Comparison of ENCODE assay signal across 8 cellular contexts in genomic region chr5:177494356-177495195, GRCh38. TPM values are rescaled to one million over a fixed set of nuclear protein-coding genes. Genes with fewer than 3 reads are reported as not detected.
DNase-seq lines count a peak whose midpoint lies in the region; ATAC-seq and TF ChIP-seq lines count a peak whose summit lies in the region.

No MANE protein-coding gene starts in this region.

- no peak for ATAC-seq in HG03097 (IDR thresholded peaks at IDR 0.05; ENCODE audit: low FRiP score, unreplicated experiment)
- ATAC-seq in GM21825 (IDR thresholded peaks at IDR 0.05; ENCODE audit: unreplicated experiment): no peak

- H3K27me3 Mint-ChIP-seq in activated T-helper 2 cell treated with anti-CD3 and anti-CD28 coated beads, Interferon-gamma antibody, Interleukin-2, Interleukin-4, amounts not matched to agents 10 μg/mL and 5 μg/mL and 100 μg/mL, durations not matched to agents 14 hours and 24 hours and 36 hours (ENCODE audit: low read depth): peaks cover 12% of the 10 kb centered on the region

- peak overlapping the region; percentile 93 for H3K4me2 ChIP-seq in Loucy (ENCODE audit: low read depth, low read length, poor library complexity, severe bottlenecking)

- H3K27me3 ChIP-seq in Loucy (ENCODE audit: insufficient read depth, low read length, poor library complexity, severe bottlenecking) (no peaks in the 10 kb centered on the region), right atrium auricular region (no peaks in the 10 kb centered on the region)

- H3K9me2 ChIP-seq in Loucy (replicated peaks; ENCODE audit: low read depth, low read length): no peaks in the 10 kb centered on the region

- H3K27ac Mint-ChIP-seq in activated T-helper 2 cell treated with anti-CD3 and anti-CD28 coated beads, Interferon-gamma antibody, Interleukin-2, Interleukin-4, amounts not matched to agents 10 μg/mL and 5 μg/mL and 100 μg/mL, durations not matched to agents 14 hours and 24 hours and 36 hours: peak overlapping the region; percentile 69

- H3K4me3 Mint-ChIP-seq in activated T-helper 2 cell treated with anti-CD3 and anti-CD28 coated beads, Interferon-gamma antibody, Interleukin-2, Interleukin-4, amounts not matched to agents 10 μg/mL and 5 μg/mL and 100 μg/mL, durations not matched to agents 14 hours and 24 hours and 36 hours (ENCODE audit: low read depth): peak overlapping the region; percentile 13

- H3K9me3 ChIP-seq in Loucy (ENCODE audit: insufficient read depth, low read depth, low read length) (no peaks in the 10 kb centered on the region), right atrium auricular region (no peaks in the 10 kb centered on the region)

- peak overlapping the region; percentile 82 for H3K4me3 ChIP-seq in Loucy (ENCODE audit: low read length, poor library complexity, severe bottlenecking)
- H3K4me3 ChIP-seq in right atrium auricular region: peak overlapping the region in 1 of 2 donors; percentile 26
- H3K4me3 ChIP-seq in skeletal muscle cell (ENCODE audit: low read depth, low read length): peak overlapping the region; percentile 80

- H3K79me2 ChIP-seq in Loucy (ENCODE audit: insufficient read depth, low read length): peaks cover 36% of the 10 kb centered on the region; the same call in 1 of the 2 replicates

- no peaks in the 10 kb centered on the region for H3K9me3 Mint-ChIP-seq in activated T-helper 2 cell treated with anti-CD3 and anti-CD28 coated beads, Interferon-gamma antibody, Interleukin-2, Interleukin-4, amounts not matched to agents 10 μg/mL and 5 μg/mL and 100 μg/mL, durations not matched to agents 14 hours and 24 hours and 36 hours

- H3K9ac ChIP-seq in Loucy (ENCODE audit: low read depth, low read length, poor library complexity, severe bottlenecking): peak overlapping the region; percentile 92

- no peaks in the 10 kb centered on the region for H3F3A ChIP-seq in Loucy (ENCODE audit: low read depth)

- peaks cover 20% of the 10 kb centered on the region for H3K4me1 Mint-ChIP-seq in activated T-helper 2 cell treated with anti-CD3 and anti-CD28 coated beads, Interferon-gamma antibody, Interleukin-2, Interleukin-4, amounts not matched to agents 10 μg/mL and 5 μg/mL and 100 μg/mL, durations not matched to agents 14 hours and 24 hours and 36 hours (ENCODE audit: low read depth)

- TF ChIP-seq CTCF in Loucy (conservative IDR thresholded peaks at IDR 0.05; ENCODE audit: low read length) (peak; percentile 35; the same call in 1 of the 2 replicates), right atrium auricular region (IDR thresholded peaks at IDR 0.05) (peak in 1 of 2 donors; percentile 23)

- peaks cover 13% of the 10 kb centered on the region for H4K20me1 ChIP-seq in Loucy (ENCODE audit: insufficient read depth, low read length, poor library complexity, severe bottlenecking)

- intact Hi-C loops in activated T-helper 2 cell treated with anti-CD3 and anti-CD28 coated beads, Interferon-gamma antibody, Interleukin-2, Interleukin-4, amounts not matched to agents 10 μg/mL and 5 μg/mL and 100 μg/mL, durations not matched to agents 14 hours and 24 hours and 36 hours (cut with micrococcal nuclease): loop anchor here (5.0 kb wide), 1 partner anchor 382 kb away; no protein-coding TSS in a partner anchor

- peak overlapping the region; percentile 95 to 97 for H3K27ac ChIP-seq in right atrium auricular region

- H2AFZ ChIP-seq in Loucy (ENCODE audit: low read length): no peak overlapping the region

- H3K4me1 ChIP-seq in Loucy (ENCODE audit: insufficient read depth, low read length, poor library complexity, severe bottlenecking) (peaks cover 5% of the 10 kb centered on the region), right atrium auricular region (peaks cover 0 to 71% of the 10 kb centered on the region in 2 donors)

- H3K36me3 ChIP-seq in Loucy (ENCODE audit: insufficient read depth, low read length) (no peaks in the 10 kb centered on the region; the same call in 1 of the 2 replicates), right atrium auricular region (peaks cover 42% of the 10 kb centered on the region)

- peaks cover 29% of the 10 kb centered on the region for H3K36me3 Mint-ChIP-seq in activated T-helper 2 cell treated with anti-CD3 and anti-CD28 coated beads, Interferon-gamma antibody, Interleukin-2, Interleukin-4, amounts not matched to agents 10 μg/mL and 5 μg/mL and 100 μg/mL, durations not matched to agents 14 hours and 24 hours and 36 hours (ENCODE audit: low read depth)

- peak; percentile 80 for DNase-seq in ELF-1 (ENCODE audit: low read depth, low spot score)
- DNase-seq in activated T-helper 2 cell treated with anti-CD3 and anti-CD28 coated beads, Interferon-gamma antibody, Interleukin-2, Interleukin-4, amounts not matched to agents 10 μg/mL and 5 μg/mL and 100 μg/mL, durations not matched to agents 14 hours and 24 hours and 36 hours (ENCODE audit: low spot score): no peak
- DNase-seq in right atrium auricular region (ENCODE audit: low spot score): peak; percentile 90
- DNase-seq in skeletal muscle cell (ENCODE audit: low read depth): peak; percentile 81
- DNase-seq in NCI-H526 (lab: John Stamatoyannopoulos, UW): no peak

RNA-seq across cellular contexts. Expression of gene PDLIM7, which starts 2.8 kb away (rescaled TPM):
- total RNA-seq in activated T-helper 2 cell treated with anti-CD3 and anti-CD28 coated beads, Interferon-gamma antibody, Interleukin-2, Interleukin-4, amounts not matched to agents 10 μg/mL and 5 μg/mL and 100 μg/mL, durations not matched to agents 14 hours and 24 hours and 36 hours: 85.4 and 86.9 TPM in 2 replicates
- 10 to 100 TPM; 45.8 to 56.0 TPM for total RNA-seq in right atrium auricular region

RNA-seq across cellular contexts. Expression of gene DOK3, which starts 15.1 kb away (rescaled TPM):
- 3.3 and 4.9 TPM in 2 replicates for total RNA-seq in activated T-helper 2 cell treated with anti-CD3 and anti-CD28 coated beads, Interferon-gamma antibody, Interleukin-2, Interleukin-4, amounts not matched to agents 10 μg/mL and 5 μg/mL and 100 μg/mL, durations not matched to agents 14 hours and 24 hours and 36 hours
- 1 to 10 TPM; 1.6 to 2.6 TPM for total RNA-seq in right atrium auricular region

RNA-seq across cellular contexts. Expression of gene DBN1, which starts 21.1 kb away (rescaled TPM):
- 28.7 and 32.9 TPM in 2 replicates for total RNA-seq in activated T-helper 2 cell treated with anti-CD3 and anti-CD28 coated beads, Interferon-gamma antibody, Interleukin-2, Interleukin-4, amounts not matched to agents 10 μg/mL and 5 μg/mL and 100 μg/mL, durations not matched to agents 14 hours and 24 hours and 36 hours
- 10 to 100 TPM; 25.0 to 47.2 TPM for total RNA-seq in right atrium auricular region

RNA-seq across cellular contexts. Expression of gene DDX41, which starts 22.2 kb away (rescaled TPM):
- total RNA-seq in activated T-helper 2 cell treated with anti-CD3 and anti-CD28 coated beads, Interferon-gamma antibody, Interleukin-2, Interleukin-4, amounts not matched to agents 10 μg/mL and 5 μg/mL and 100 μg/mL, durations not matched to agents 14 hours and 24 hours and 36 hours: 138 and 144 TPM in 2 replicates
- 10 to 100 TPM; 40.9 to 45.5 TPM for total RNA-seq in right atrium auricular region

RNA-seq across cellular contexts. Expression of gene PRR7, which starts 48.0 kb away (rescaled TPM):
- total RNA-seq in activated T-helper 2 cell treated with anti-CD3 and anti-CD28 coated beads, Interferon-gamma antibody, Interleukin-2, Interleukin-4, amounts not matched to agents 10 μg/mL and 5 μg/mL and 100 μg/mL, durations not matched to agents 14 hours and 24 hours and 36 hours: 12.1 and 13.0 TPM in 2 replicates
- total RNA-seq in right atrium auricular region: 1 to 10 TPM in 1 of 2 donors, under 1 TPM in 1; 0.90 to 1.1 TPM

Comparison
In these comparisons a context has a peak if more than half of its experiments do, and no peak if none do; other contexts are left out.
1. DNase-seq: peak in ELF-1 (single experiment), right atrium auricular region (single experiment) and skeletal muscle cell (single experiment); none in activated T-helper 2 cell treated with anti-CD3 and anti-CD28 coated beads, Interferon-gamma antibody, Interleukin-2, Interleukin-4, amounts not matched to agents 10 μg/mL and 5 μg/mL and 100 μg/mL, durations not matched to agents 14 hours and 24 hours and 36 hours (single experiment) and NCI-H526 (0 of 2).